ENCODE assay signal across 8 cellular contexts in the genomic region with DNA sequence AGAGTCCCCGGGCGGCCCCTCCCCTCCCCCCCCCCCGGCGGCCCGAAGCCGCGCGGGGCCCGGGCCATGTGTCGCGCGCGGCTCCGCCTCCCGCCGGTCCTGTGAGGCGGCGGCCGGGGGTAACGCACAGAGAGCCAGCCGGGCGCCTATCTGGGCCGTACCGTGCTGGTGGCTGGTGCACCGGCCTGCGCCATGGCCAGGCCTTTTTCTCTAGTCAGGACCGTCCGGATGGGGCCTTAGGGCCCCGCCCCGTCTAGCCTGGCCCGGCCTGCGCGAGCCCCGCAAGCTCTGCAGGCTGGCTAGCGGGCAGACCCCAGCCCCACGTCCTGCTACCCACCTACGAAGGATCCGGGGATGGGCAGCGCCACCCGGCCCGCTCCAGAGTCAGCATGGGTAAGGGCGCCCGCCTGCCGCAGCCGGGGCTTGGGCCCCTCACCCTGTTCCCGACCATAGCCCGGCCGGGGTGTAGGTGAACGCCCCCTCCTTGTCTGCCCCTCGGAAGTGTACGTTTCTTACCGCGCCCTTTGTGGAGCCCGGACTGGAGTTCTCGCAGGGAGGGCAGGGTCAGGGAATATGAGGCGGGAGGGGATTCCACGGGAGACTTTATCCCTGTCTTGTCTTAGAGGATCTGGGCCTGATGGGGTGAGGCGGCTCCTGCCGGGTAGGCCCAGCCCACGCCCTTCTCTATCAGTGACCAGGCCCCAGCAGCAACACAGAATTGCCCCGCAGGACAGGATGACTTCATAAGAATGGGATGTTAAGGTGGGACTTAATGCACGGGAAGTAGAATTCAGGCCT. TPM values are rescaled to one million over a fixed set of nuclear protein-coding genes. Genes with fewer than 3 reads are reported as not detected.
DNase-seq lines count a peak whose midpoint lies in the region; ATAC-seq and TF ChIP-seq lines count a peak whose summit lies in the region.

A gene with protein sequence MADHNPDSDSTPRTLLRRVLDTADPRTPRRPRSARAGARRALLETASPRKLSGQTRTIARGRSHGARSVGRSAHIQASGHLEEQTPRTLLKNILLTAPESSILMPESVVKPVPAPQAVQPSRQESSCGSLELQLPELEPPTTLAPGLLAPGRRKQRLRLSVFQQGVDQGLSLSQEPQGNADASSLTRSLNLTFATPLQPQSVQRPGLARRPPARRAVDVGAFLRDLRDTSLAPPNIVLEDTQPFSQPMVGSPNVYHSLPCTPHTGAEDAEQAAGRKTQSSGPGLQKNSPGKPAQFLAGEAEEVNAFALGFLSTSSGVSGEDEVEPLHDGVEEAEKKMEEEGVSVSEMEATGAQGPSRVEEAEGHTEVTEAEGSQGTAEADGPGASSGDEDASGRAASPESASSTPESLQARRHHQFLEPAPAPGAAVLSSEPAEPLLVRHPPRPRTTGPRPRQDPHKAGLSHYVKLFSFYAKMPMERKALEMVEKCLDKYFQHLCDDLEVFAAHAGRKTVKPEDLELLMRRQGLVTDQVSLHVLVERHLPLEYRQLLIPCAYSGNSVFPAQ (minus strand): TSS at position 630 of the 798 bp plus-strand sequence. CDS start 13,834 bp downstream, outside the sequence.

- peaks cover 33% of the 10 kb centered on the region for H3F3A ChIP-seq in MM.1S (ENCODE audit: insufficient read depth, low read length)

- peaks cover 20% of the 10 kb centered on the region for H3K4me1 ChIP-seq in MM.1S (ENCODE audit: low read length)

- H3K4me3 ChIP-seq in MM.1S (ENCODE audit: low read length): peak within 1 kb of the TSS; percentile 99

- H3K36me3 ChIP-seq in MM.1S (replicated peaks; ENCODE audit: insufficient read depth, low read length): no peaks in the 10 kb centered on the region

- DNase-seq in stimulated activated CD4-positive, alpha-beta T cell treated with anti-CD3 and anti-CD28 coated beads, Interleukin-15, amount 100 ng/mL, for 24 hours: peak; percentile 24
- no peak for DNase-seq in stimulated activated CD4-positive, alpha-beta T cell treated with anti-CD3 and anti-CD28 coated beads, Interleukin-2, amount 100 ng/mL, for 48 hours
- DNase-seq in HFFc6 (peak; percentile 73), MM.1S (peak; percentile 70), head of caudate nucleus (peak in 22 of 42 donors; percentile 23 to 81 (median 64)), osteocyte (ENCODE audit: extremely low spot score, unreplicated experiment) (no peak)
- DNase-seq in activated naive CD4-positive, alpha-beta T cell treated with anti-CD3 and anti-CD28 coated beads, Interleukin-2, amount 50 U/mL, for 72 hours (ENCODE audit: low spot score in 2 of 2): no peak
- DNase-seq in activated effector memory CD4-positive, alpha-beta T cell treated with Interleukin-2 at 50 U/mL for 16 hours: no peak

- peak within 1 kb of the TSS; percentile 94 for H2AFZ ChIP-seq in MM.1S (ENCODE audit: low read length)

- ATAC-seq in activated naive CD4-positive, alpha-beta T cell treated with anti-CD3 and anti-CD28 coated beads, Interleukin-2, amount 50 U/mL, for 72 hours: peak; percentile 43 to 47

- no peaks in the 10 kb centered on the region for H4K20me1 ChIP-seq in MM.1S (ENCODE audit: insufficient read depth, low read length)

- H3K36me3 Mint-ChIP-seq in HFFc6 (ENCODE audit: low read depth): peaks cover 6% of the 10 kb centered on the region; the same call in 1 of the 2 replicates
- H3K36me3 Mint-ChIP-seq in activated naive CD4-positive, alpha-beta T cell treated with anti-CD3 and anti-CD28 coated beads, Interleukin-2, amount 50 U/mL, for 72 hours: peaks cover 24 to 33% of the 10 kb centered on the region in 2 donors
- no peaks in the 10 kb centered on the region for H3K36me3 Mint-ChIP-seq in osteocyte (ENCODE audit: unreplicated experiment)

- H3K4me1 Mint-ChIP-seq in HFFc6 (ENCODE audit: low read depth): peaks cover 49% of the 10 kb centered on the region
- peaks cover 49% of the 10 kb centered on the region for H3K4me1 Mint-ChIP-seq in osteocyte (ENCODE audit: unreplicated experiment)

- H3K79me2 ChIP-seq in MM.1S (ENCODE audit: low read length): peaks cover 91% of the 10 kb centered on the region

- H3K9me2 ChIP-seq in MM.1S (replicated peaks; ENCODE audit: insufficient read depth, low read length): no peaks in the 10 kb centered on the region

- peak within 1 kb of the TSS; percentile 88 for H3K9ac ChIP-seq in MM.1S (ENCODE audit: low read length)

- H3K27ac Mint-ChIP-seq in HFFc6 (peak within 1 kb of the TSS; percentile 96), osteocyte (ENCODE audit: unreplicated experiment) (peak within 1 kb of the TSS; percentile 96)
- H3K27ac Mint-ChIP-seq in activated naive CD4-positive, alpha-beta T cell treated with anti-CD3 and anti-CD28 coated beads, Interleukin-2, amount 50 U/mL, for 72 hours: peak within 1 kb of the TSS; percentile 90 to 92

- H3K27ac ChIP-seq in MM.1S (ENCODE audit: low read length): peak within 1 kb of the TSS; percentile 78

- H3K27me3 ChIP-seq in MM.1S (replicated peaks; ENCODE audit: insufficient read depth, low read length): no peaks in the 10 kb centered on the region

- TF ChIP-seq CTCF in HFFc6 (IDR thresholded peaks at IDR 0.05) (0 out of 2 replicates have a peak, but pooled peaks have one; percentile 8), MM.1S (IDR thresholded peaks at IDR 0.05; ENCODE audit: low read length) (no peak), osteocyte (IDR thresholded peaks at IDR 0.05) (no peak)

- intact Hi-C loops in head of caudate nucleus (cut with DNase I): loop anchor here (2.0 kb wide), 1 partner anchor 36 kb away; no protein-coding TSS in a partner anchor

- H3K4me2 ChIP-seq in MM.1S (ENCODE audit: low read depth, low read length): peak within 1 kb of the TSS; percentile 99

- peak within 1 kb of the TSS; percentile 97 for H3K4me3 Mint-ChIP-seq in HFFc6
- peak within 1 kb of the TSS; percentile 90 for H3K4me3 Mint-ChIP-seq in osteocyte (ENCODE audit: unreplicated experiment)

- H3K27me3 Mint-ChIP-seq in HFFc6 (ENCODE audit: insufficient read depth) (peaks cover 3% of the 10 kb centered on the region; the same call in 1 of the 2 replicates), osteocyte (ENCODE audit: unreplicated experiment) (no peaks in the 10 kb centered on the region)

- no peaks in the 10 kb centered on the region for H3K9me3 ChIP-seq in MM.1S (replicated peaks; ENCODE audit: insufficient read depth, low read length)

- H3K9me3 Mint-ChIP-seq in HFFc6 (no peaks in the 10 kb centered on the region), osteocyte (ENCODE audit: unreplicated experiment) (no peaks in the 10 kb centered on the region)
- H3K9me3 Mint-ChIP-seq in activated naive CD4-positive, alpha-beta T cell treated with anti-CD3 and anti-CD28 coated beads, Interleukin-2, amount 50 U/mL, for 72 hours: no peaks in the 10 kb centered on the region

RNA-seq across cellular contexts. Expression of the gene that starts here (rescaled TPM):
- total RNA-seq in HFFc6 (2021; fragmentation: NEBNext Ultra II Directional; extraction: Animal tissue kit (Norgen Biotek cat#: 25700)): 10 to 100 TPM; 51.2 to 64.2 (median 59.7) TPM
- 10 to 100 TPM; 49.5 to 86.4 TPM for total RNA-seq in activated naive CD4-positive, alpha-beta T cell treated with anti-CD3 and anti-CD28 coated beads, Interleukin-2, amount 50 U/mL, for 72 hours
- total RNA-seq in osteocyte: 46.3 and 51.2 TPM in 2 replicates

Comparison
In these comparisons a context has a peak if more than half of its experiments do, and no peak if none do; other contexts are left out.
1. DNase-seq: peak in stimulated activated CD4-positive, alpha-beta T cell treated with anti-CD3 and anti-CD28 coated beads, Interleukin-15, amount 100 ng/mL, for 24 hours (single experiment), HFFc6 (single experiment), MM.1S (single experiment) and head of caudate nucleus (22 of 42); none in stimulated activated CD4-positive, alpha-beta T cell treated with anti-CD3 and anti-CD28 coated beads, Interleukin-2, amount 100 ng/mL, for 48 hours (0 of 2), activated naive CD4-positive, alpha-beta T cell treated with anti-CD3 and anti-CD28 coated beads, Interleukin-2, amount 50 U/mL, for 72 hours (0 of 2), osteocyte (single experiment) and activated effector memory CD4-positive, alpha-beta T cell treated with Interleukin-2 at 50 U/mL for 16 hours (single experiment).
2. Peak in every context shown above with its lines, with median percentiles within 50 percentile points of each other: H3K27ac Mint-ChIP-seq.